ENCODE assay signal across 19 cellular contexts in genomic region chr3:55402886-55403605, GRCh38.
DNase-seq lines count a peak whose midpoint lies in the region; ATAC-seq and TF ChIP-seq lines count a peak whose summit lies in the region.
"Had no signal": no experiment of that assay in that cellular context is flagged by ENCODE, and none has a peak within 500 bp of the region (broad histone marks: within the 10 kb centered on the region; RNA-seq: fewer than 3 reads in every experiment).

No MANE protein-coding gene starts in this region.

- H4K20me1 ChIP-seq in hepatocyte (ENCODE audit: insufficient read depth, poor library complexity, severe bottlenecking) (no peaks in the 10 kb centered on the region), osteoblast (ENCODE audit: insufficient read depth, low read length) (no peaks in the 10 kb centered on the region)

- H3K9me2 ChIP-seq in hepatocyte (replicated peaks; ENCODE audit: insufficient read depth), result no peaks in the 10 kb centered on the region
- H3K9me2 ChIP-seq: SK-N-SH had no signal

- H3K79me2 ChIP-seq in hepatocyte (no peaks in the 10 kb centered on the region), osteoblast (ENCODE audit: insufficient read depth, low read length) (no peaks in the 10 kb centered on the region)

- H3K4me3 ChIP-seq in Panc1 (ENCODE audit: low read depth in 2 of 2, low read length in 2 of 2) (no peak overlapping the region), hepatocyte (no peak overlapping the region), osteoblast (ENCODE audit: insufficient read depth, low read length) (no peak overlapping the region)
- H3K4me3 ChIP-seq: coronary artery, gastroesophageal sphincter, transverse colon had no signal

- no peak overlapping the region for H2AFZ ChIP-seq in hepatocyte
- no peak overlapping the region for H2AFZ ChIP-seq in osteoblast (ENCODE audit: low read length)

- H3K9me3 ChIP-seq in Panc1 (ENCODE audit: control insufficient read depth, insufficient read depth, low read depth, low read length) (no peaks in the 10 kb centered on the region), hepatocyte (ENCODE audit: low read depth) (no peaks in the 10 kb centered on the region), osteoblast (ENCODE audit: low read depth, low read length) (peaks cover 4% of the 10 kb centered on the region)
- H3K9me3 ChIP-seq: transverse colon had no signal

- ATAC-seq in Panc1, result no peak
- ATAC-seq in GM21528 (IDR thresholded peaks at IDR 0.05; ENCODE audit: low FRiP score, unreplicated experiment), result no peak
- ATAC-seq: gastroesophageal sphincter; stimulated activated naive B cell treated with anti-CD40 and anti-IgM and Interleukin-4, amounts not matched to agents 10 μg/mL and 1 μg/mL and 100 μg/mL, for 72 hours had no signal

- POLR2A ChIA-PET in Panc1 (lab: Charles Lee), result no interaction called here

- H3K36me3 ChIP-seq in Panc1 (ENCODE audit: control insufficient read depth, insufficient read depth, low read length), result no peaks in the 10 kb centered on the region
- no peaks in the 10 kb centered on the region for H3K36me3 ChIP-seq in hepatocyte (replicated peaks; ENCODE audit: insufficient read depth, low read depth)
- H3K36me3 ChIP-seq in osteoblast (ENCODE audit: insufficient read depth, low read length), result no peaks in the 10 kb centered on the region
- H3K36me3 ChIP-seq: gastroesophageal sphincter, transverse colon had no signal

- no peaks in the 10 kb centered on the region for H3K4me1 ChIP-seq in Panc1 (ENCODE audit: control insufficient read depth, insufficient read depth, low read length)
- H3K4me1 ChIP-seq in hepatocyte (ENCODE audit: insufficient read depth), result peaks cover 6% of the 10 kb centered on the region
- H3K4me1 ChIP-seq in osteoblast (ENCODE audit: insufficient read depth, low read length), result peaks cover 24% of the 10 kb centered on the region
- H3K4me1 ChIP-seq: gastroesophageal sphincter, transverse colon had no signal

- no TSS peak for BruUV-seq in Panc1 (replicated peaks; lab: Mats Ljungman, UMichigan)

- H3K27ac ChIP-seq in Panc1 (ENCODE audit: low read length) (no peak overlapping the region), hepatocyte (peak overlapping the region; percentile 53), osteoblast (ENCODE audit: low read depth, low read length) (no peak overlapping the region)
- H3K27ac ChIP-seq: coronary artery, gastroesophageal sphincter, transverse colon had no signal

- CTCF ChIA-PET in Panc1 (lab: Charles Lee), result no interaction called here

- H3K4me2 ChIP-seq in hepatocyte, result no peak overlapping the region
- no peak overlapping the region for H3K4me2 ChIP-seq in osteoblast (ENCODE audit: insufficient read depth, low read length)
- H3K4me2 ChIP-seq: SK-N-SH had no signal

- WGBS in hepatocyte (ENCODE audit: low lambda C conversion rate, missing lambda C conversion rate), result 45% methylated on average over 4 of the region's 4 CpGs

- DNase-seq in LHCN-M2 (ENCODE audit: low read depth) (peak; percentile 57), Panc1 (ENCODE audit: low read depth, low spot score) (peak; percentile 52), hepatocyte (ENCODE audit: low spot score) (peak; percentile 60), osteoblast (ENCODE audit: insufficient read length, low spot score, missing footprints) (peak; percentile 38), pons (ENCODE audit: low spot score) (no peak), anterior cingulate cortex (lab: John Stamatoyannopoulos, UW) (no peak)
- DNase-seq: activated CD4-positive, alpha-beta T cell treated with anti-CD3 and anti-CD28 coated beads for 48 hours; activated CD8-positive, alpha-beta memory T cell treated with anti-CD3 and anti-CD28 coated beads, Interleukin-2, amount 50 U/mL, for 48 hours; aorta; DMS 273 treated with DMSO at 0.1 percent for 48 hours; NCI-H187 treated with DMSO at 0.1 percent for 48 hours; SK-N-SH; stimulated activated CD4-positive, alpha-beta T cell treated with anti-CD3 and anti-CD28 coated beads, Interleukin-15, amount 100 ng/mL, for 24 hours; stimulated activated naive B cell treated with anti-CD40 and anti-IgM and Interleukin-4, amounts not matched to agents 10 μg/mL and 1 μg/mL and 100 μg/mL, for 72 hours; T1000; transverse colon had no signal

- TF ChIP-seq CTCF in Panc1 (IDR thresholded peaks at IDR 0.05) (no peak), hepatocyte (IDR thresholded peaks at IDR 0.05; ENCODE audit: poor library complexity) (no peak), osteoblast (IDR thresholded peaks at IDR 0.05; ENCODE audit: extremely low read depth, low read depth, low read length) (no peak)

- intact Hi-C loops in Panc1 (cut with micrococcal nuclease; ENCODE audit: unreplicated experiment), result no loop called here

- no peaks in the 10 kb centered on the region for H3K27me3 ChIP-seq in Panc1 (ENCODE audit: control insufficient read depth, insufficient read depth, low read length)
- H3K27me3 ChIP-seq in hepatocyte, result no peaks in the 10 kb centered on the region
- H3K27me3 ChIP-seq in osteoblast (ENCODE audit: insufficient read depth, low read length), result no peaks in the 10 kb centered on the region
- H3K27me3 ChIP-seq: gastroesophageal sphincter, transverse colon had no signal

- in situ Hi-C loops in Panc1 (cut with HindIII; ENCODE audit: low pct_unique_long_range_greater_than_20kb, low sequenced_read_pairs), result no loop called here

Comparison
In these comparisons a context has a peak if more than half of its experiments do, and no peak if none do; other contexts are left out.
1. DNase-seq: peak in LHCN-M2 (single experiment), Panc1 (single experiment), hepatocyte (single experiment) and osteoblast (single experiment); none in pons (single experiment) and anterior cingulate cortex (0 of 58).